ENCODE assay signal across 10 cellular contexts in the genomic region with DNA sequence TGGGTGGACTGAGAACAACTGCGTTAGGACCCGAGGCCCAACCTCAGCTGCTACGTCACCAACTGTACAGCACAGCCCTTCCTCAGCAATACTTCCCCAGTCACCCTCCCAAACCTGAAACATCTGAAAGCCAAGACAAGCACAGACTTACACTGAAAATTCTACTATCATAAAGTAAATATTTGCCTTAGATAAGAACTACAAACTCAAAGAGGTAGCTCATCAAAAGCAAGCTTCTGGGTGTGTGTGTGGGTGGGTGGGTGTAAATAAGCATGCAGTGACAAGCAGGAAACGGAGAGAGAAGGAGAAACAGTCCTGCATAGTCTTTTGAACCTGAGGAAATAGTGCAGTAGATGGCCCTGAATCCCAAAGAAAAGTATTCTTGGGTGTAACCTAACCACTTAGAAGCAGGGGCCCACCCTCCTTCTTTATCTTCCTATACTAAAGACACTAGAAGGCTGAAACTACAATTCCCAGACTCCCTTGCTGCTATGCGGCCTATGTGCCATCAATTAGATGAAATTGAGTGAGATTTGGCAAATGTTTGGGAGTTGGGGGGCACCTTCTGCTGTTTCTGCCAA. TPM values are rescaled to one million over a fixed set of nuclear protein-coding genes. Genes with fewer than 3 reads are reported as not detected.
DNase-seq lines count a peak whose midpoint lies in the region.
"Had no signal": no experiment of that assay in that cellular context is flagged by ENCODE, and none has a peak within 500 bp of the region (broad histone marks: within the 10 kb centered on the region; RNA-seq: fewer than 3 reads in every experiment).

No MANE protein-coding gene starts in this region.

- peak overlapping the region; percentile 20 for H3K27ac ChIP-seq in thymus (ENCODE audit: low read depth)
- H3K27ac ChIP-seq: sigmoid colon had no signal

- no peaks in the 10 kb centered on the region for H3K36me3 ChIP-seq in thymus (ENCODE audit: control insufficient read depth, insufficient read depth)
- H3K36me3 ChIP-seq: MG63, sigmoid colon had no signal

- H3K9me3 Mint-ChIP-seq in activated naive CD4-positive, alpha-beta T cell treated with anti-CD3 and anti-CD28 coated beads, Interleukin-2, amount 50 U/mL, for 24 hours: no peaks in the 10 kb centered on the region
- no peaks in the 10 kb centered on the region for H3K9me3 Mint-ChIP-seq in T-helper 2 cell treated with Interferon-gamma antibody and Interleukin-4, amounts not matched to agents 5 μg/mL and 100 μg/mL, for 36 hours

- H3K27me3 ChIP-seq in thymus (ENCODE audit: control insufficient read depth, insufficient read depth): no peaks in the 10 kb centered on the region
- H3K27me3 ChIP-seq: MG63, sigmoid colon had no signal

- H3K36me3 Mint-ChIP-seq in activated naive CD4-positive, alpha-beta T cell treated with anti-CD3 and anti-CD28 coated beads, Interleukin-2, amount 50 U/mL, for 24 hours: peaks cover 4% of the 10 kb centered on the region
- H3K36me3 Mint-ChIP-seq in T-helper 2 cell treated with Interferon-gamma antibody and Interleukin-4, amounts not matched to agents 5 μg/mL and 100 μg/mL, for 36 hours (ENCODE audit: low read depth): peaks cover 13% of the 10 kb centered on the region

- WGBS in thymus: 78% methylated on average over 5 of the region's 5 CpGs

- H3K9me3 ChIP-seq in thymus (ENCODE audit: control insufficient read depth): no peaks in the 10 kb centered on the region
- H3K9me3 ChIP-seq: MG63, sigmoid colon had no signal

- peaks cover 48% of the 10 kb centered on the region for H3K4me1 Mint-ChIP-seq in activated naive CD4-positive, alpha-beta T cell treated with anti-CD3 and anti-CD28 coated beads, Interleukin-2, amount 50 U/mL, for 24 hours
- peaks cover 50% of the 10 kb centered on the region for H3K4me1 Mint-ChIP-seq in T-helper 2 cell treated with Interferon-gamma antibody and Interleukin-4, amounts not matched to agents 5 μg/mL and 100 μg/mL, for 36 hours (ENCODE audit: low read depth)

- H3K4me1 ChIP-seq in thymus (ENCODE audit: control insufficient read depth, insufficient read depth, low read length): no peaks in the 10 kb centered on the region

- DNase-seq in activated naive CD4-positive, alpha-beta T cell (lab: John Stamatoyannopoulos, UW): no peak
- no peak for DNase-seq in T-helper 2 cell treated with Interferon-gamma antibody and Interleukin-4, amounts not matched to agents 5 μg/mL and 100 μg/mL, for 36 hours (ENCODE audit: low spot score)
- DNase-seq in kidney glomerular epithelial cell (lab: John Stamatoyannopoulos, UW) (peak; percentile 87), AG08395 (ENCODE audit: low spot score) (no peak), dermis blood vessel endothelial cell (no peak)
- DNase-seq in stimulated activated CD4-positive, alpha-beta T cell treated with anti-CD3 and anti-CD28 coated beads, Interleukin-2, amount 100 ng/mL, for 24 hours: no peak
- DNase-seq: MG63, sigmoid colon had no signal

- no peaks in the 10 kb centered on the region for H3K27me3 Mint-ChIP-seq in activated naive CD4-positive, alpha-beta T cell treated with anti-CD3 and anti-CD28 coated beads, Interleukin-2, amount 50 U/mL, for 24 hours
- no peaks in the 10 kb centered on the region for H3K27me3 Mint-ChIP-seq in T-helper 2 cell treated with Interferon-gamma antibody and Interleukin-4, amounts not matched to agents 5 μg/mL and 100 μg/mL, for 36 hours (ENCODE audit: low read depth)

- no peak overlapping the region for H3K4me3 Mint-ChIP-seq in activated naive CD4-positive, alpha-beta T cell treated with anti-CD3 and anti-CD28 coated beads, Interleukin-2, amount 50 U/mL, for 24 hours
- peak overlapping the region; percentile 47 for H3K4me3 Mint-ChIP-seq in T-helper 2 cell treated with Interferon-gamma antibody and Interleukin-4, amounts not matched to agents 5 μg/mL and 100 μg/mL, for 36 hours

- peak overlapping the region; percentile 79 for H3K27ac Mint-ChIP-seq in activated naive CD4-positive, alpha-beta T cell treated with anti-CD3 and anti-CD28 coated beads, Interleukin-2, amount 50 U/mL, for 24 hours
- H3K27ac Mint-ChIP-seq in T-helper 2 cell treated with Interferon-gamma antibody and Interleukin-4, amounts not matched to agents 5 μg/mL and 100 μg/mL, for 36 hours: peak overlapping the region; percentile 65

- no peak overlapping the region for H3K4me3 ChIP-seq in thymus (ENCODE audit: low read length)
- H3K4me3 ChIP-seq: MG63, sigmoid colon had no signal

RNA-seq across cellular contexts. Expression of a gene that starts 18.7 kb away (rescaled TPM):
- polyA plus RNA-seq in thymus: 10.9 TPM
- 34.9 and 36.9 TPM in 2 replicates for total RNA-seq in dermis blood vessel endothelial cell
